Comparison of ENCODE assay signal across 8 cellular contexts in the genomic region with DNA sequence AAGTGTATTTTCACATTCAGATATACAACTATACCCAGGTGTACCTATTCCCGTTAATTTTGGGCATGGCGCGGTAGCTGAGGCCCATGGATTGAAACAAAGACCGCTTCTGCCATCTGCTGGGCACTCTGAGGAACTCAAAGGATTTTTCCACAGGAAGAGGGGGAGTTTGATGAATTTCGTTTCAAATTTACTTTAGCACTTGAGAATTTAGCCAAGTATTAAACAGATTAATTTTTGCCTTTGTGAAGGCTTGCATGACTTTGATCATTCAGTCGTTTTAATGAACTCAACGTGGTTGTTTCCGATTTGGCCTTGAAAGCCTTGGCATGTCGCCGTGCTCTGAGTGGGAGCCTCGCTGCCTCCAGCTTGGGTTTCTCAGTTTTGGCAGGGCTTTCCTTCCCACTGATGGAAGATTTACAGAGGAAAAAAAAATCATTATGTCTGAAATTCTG.
DNase-seq lines count a peak whose midpoint lies in the region; ATAC-seq and TF ChIP-seq lines count a peak whose summit lies in the region.

No MANE protein-coding gene starts in this region.

- DNase-seq in AG04449 (ENCODE audit: low read depth, low spot score), result no peak
- peak; percentile 23 for DNase-seq in GM13977 (ENCODE audit: low spot score)
- peak; percentile 81 for DNase-seq in NCI-H2029 treated with DMSO at 0.1 percent for 48 hours (lab: John Stamatoyannopoulos, UW)
- DNase-seq in activated CD4-positive, alpha-beta T cell treated with anti-CD3 and anti-CD28 coated beads for 4 hours, result peak; percentile 26 to 31
- DNase-seq in lung microvascular endothelial cell (ENCODE audit: low read depth in 2 of 2), result peak; percentile 54 to 76
- peak; percentile 3 for DNase-seq in stimulated activated CD8-positive, alpha-beta memory T cell treated with anti-CD3 and anti-CD28 coated beads, Interleukin-12 subunit alpha, Interleukin-12 subunit beta, amount 100 ng/mL, for 4 hours (ENCODE audit: low read depth)

- peak overlapping the region; percentile 52 for H3K27ac ChIP-seq in ectodermal cell (ENCODE audit: insufficient read depth, low read depth, low read length, poor library complexity, severe bottlenecking)

- H3K4me3 ChIP-seq in AG04449 (ENCODE audit: low read depth, low read length) (peak overlapping the region; percentile 51), ectodermal cell (ENCODE audit: insufficient read depth, low read depth, low read length) (no peak overlapping the region)

- H3K27me3 ChIP-seq in ectodermal cell (ENCODE audit: control insufficient read depth, insufficient read depth, low read length, poor library complexity, severe bottlenecking), result no peaks in the 10 kb centered on the region

- peaks cover 5% of the 10 kb centered on the region for H3K4me1 ChIP-seq in ectodermal cell (ENCODE audit: control insufficient read depth, insufficient read depth, low read length)

- POLR2A ChIA-PET in AG04449 (lab: Yijun Ruan, JAX), result interaction anchor here (1.2 kb wide), 1 partner anchor 577 kb away, joined by 3 read pairs; a partner anchor contains a TSS

- no peaks in the 10 kb centered on the region for H3K9me3 ChIP-seq in ectodermal cell (ENCODE audit: control insufficient read depth, low read length)

- 38 to 39% methylated on average over 11 of the region's 11 CpGs for WGBS in ectodermal cell, 2 experiments

- TF ChIP-seq CTCF in AG04449 (IDR thresholded peaks at IDR 0.05; ENCODE audit: insufficient read depth, low read length, missing control alignments) (peak; percentile 61), GM13977 (IDR thresholded peaks at IDR 0.05; ENCODE audit: extremely low read depth, insufficient read depth, missing control alignments) (peak; percentile 76)

- no peaks in the 10 kb centered on the region for H3K36me3 ChIP-seq in ectodermal cell (ENCODE audit: control insufficient read depth, insufficient read depth, low read length)

- in situ Hi-C loops in GM13977 (cut with MboI; ENCODE audit: low pct_unique_long_range_greater_than_20kb, low sequenced_read_pairs, unreplicated experiment), result no loop called here

- CTCF ChIA-PET in AG04449 (lab: Yijun Ruan, JAX), result interaction anchor here (0.6 to 5.3 kb wide), 23 partner anchors 8 to 1159 kb away, joined by 3 to 83 read pairs (median 4); no protein-coding TSS in a partner anchor

- no peak for ATAC-seq in HG03378 (IDR thresholded peaks at IDR 0.05; ENCODE audit: unreplicated experiment)
